ENCODE assay signal across 8 cellular contexts in genomic region chr7:77121860-77122681, GRCh38. TPM values are rescaled to one million over a fixed set of nuclear protein-coding genes. Genes with fewer than 3 reads are reported as not detected.
DNase-seq lines count a peak whose midpoint lies in the region; ATAC-seq and TF ChIP-seq lines count a peak whose summit lies in the region.
"Not testable (repeated sequence)": the region's sequence is repeated elsewhere in the genome, so short reads cannot be mapped to it uniquely, and the experiment has no call there.

TSS of gene CCDC146 (plus strand) at chr7:77122615. CDS start at chr7:77167669, 45,054 bp downstream.

- WGBS in prostate gland, result under 1% methylated on average over 41 of the region's 50 CpGs

- H3K9me3 ChIP-seq in ascending aorta, right atrium auricular region, prostate gland, upper lobe of right lung: not testable (repeated sequence)

- DNase-seq in NCI-H187 treated with DMSO at 0.1 percent for 48 hours (lab: John Stamatoyannopoulos, UW) (peak; percentile 99), T-helper 2 cell (peak; percentile 77 to 99 (median 91)), ascending aorta (ENCODE audit: low spot score in 2 of 2) (peak; percentile 96 to 100), right atrium auricular region (ENCODE audit: low spot score) (peak; percentile 99), prostate gland (ENCODE audit: low spot score) (peak; percentile 97), upper lobe of right lung (peak; percentile 97)

- H3K4me3 ChIP-seq in ascending aorta, result peak within 1 kb of the TSS; percentile 65
- H3K4me3 ChIP-seq in right atrium auricular region, result peak within 1 kb of the TSS; percentile 60 to 70
- peak within 1 kb of the TSS; percentile 45 to 51 for H3K4me3 ChIP-seq in prostate gland
- H3K4me3 ChIP-seq in upper lobe of right lung, result peak within 1 kb of the TSS; percentile 69

- intact Hi-C loops in ascending aorta (cut with DNase I) (loop anchor here (1.0 to 5.0 kb wide), 3 partner anchors 125 to 417 kb away; no protein-coding TSS in a partner anchor), prostate gland (cut with DNase I) (loop anchor here (10.0 kb wide), 2 partner anchors 123 to 203 kb away; no protein-coding TSS in a partner anchor)
- intact Hi-C loops in upper lobe of right lung (cut with DNase I), result not testable (repeated sequence)

- H3K27me3 ChIP-seq in ascending aorta; right atrium auricular region; prostate gland (replicated peaks; ENCODE audit: insufficient read depth); upper lobe of right lung: not testable (repeated sequence)

- peak within 1 kb of the TSS; percentile 61 to 71 for H3K27ac ChIP-seq in ascending aorta
- H3K27ac ChIP-seq in right atrium auricular region, result peak within 1 kb of the TSS; percentile 62 to 68
- peak within 1 kb of the TSS; percentile 19 to 47 for H3K27ac ChIP-seq in prostate gland
- H3K27ac ChIP-seq in upper lobe of right lung, result peak within 1 kb of the TSS; percentile 72

- TF ChIP-seq POLR2A in prostate gland (IDR thresholded peaks at IDR 0.05), result not testable (repeated sequence)

- not testable (repeated sequence) for TF ChIP-seq CTCF in ascending aorta (IDR thresholded peaks at IDR 0.05); right atrium auricular region (IDR thresholded peaks at IDR 0.05); prostate gland (IDR thresholded peaks at IDR 0.05); upper lobe of right lung (IDR thresholded peaks at IDR 0.05)

- not testable (repeated sequence) for H3K36me3 ChIP-seq in ascending aorta, right atrium auricular region, prostate gland, upper lobe of right lung

- peak; percentile 99 for ATAC-seq in GM18502 (IDR thresholded peaks at IDR 0.05; ENCODE audit: poor library complexity, unreplicated experiment)
- ATAC-seq in HG02973 (IDR thresholded peaks at IDR 0.05; ENCODE audit: unreplicated experiment), result peak; percentile 95
- peak; percentile 99 for ATAC-seq in upper lobe of right lung

- not testable (repeated sequence) for H3K4me1 ChIP-seq in ascending aorta; prostate gland (replicated peaks); upper lobe of right lung
- peaks cover 0 to 12% of the 10 kb centered on the region in 2 donors for H3K4me1 ChIP-seq in right atrium auricular region

RNA-seq across cellular contexts. Expression of gene CCDC146, which starts in this region (rescaled TPM):
- total RNA-seq in ascending aorta, result 9.2 TPM
- 10 to 100 TPM in 1 of 2 donors, 1 to 10 TPM in 1; 3.6 to 12.7 TPM for total RNA-seq in right atrium auricular region
- total RNA-seq in prostate gland, result 10 to 100 TPM; 16.5 to 21.4 TPM
- 4.3 TPM for total RNA-seq in upper lobe of right lung

Comparison
In these comparisons a context has a peak if more than half of its experiments do, and no peak if none do; other contexts are left out.
1. Peak in every context shown above with its lines: DNase-seq, ATAC-seq, H3K4me3 ChIP-seq and H3K27ac ChIP-seq.